Comparison of ENCODE assay signal across 9 cellular contexts in the genomic region with DNA sequence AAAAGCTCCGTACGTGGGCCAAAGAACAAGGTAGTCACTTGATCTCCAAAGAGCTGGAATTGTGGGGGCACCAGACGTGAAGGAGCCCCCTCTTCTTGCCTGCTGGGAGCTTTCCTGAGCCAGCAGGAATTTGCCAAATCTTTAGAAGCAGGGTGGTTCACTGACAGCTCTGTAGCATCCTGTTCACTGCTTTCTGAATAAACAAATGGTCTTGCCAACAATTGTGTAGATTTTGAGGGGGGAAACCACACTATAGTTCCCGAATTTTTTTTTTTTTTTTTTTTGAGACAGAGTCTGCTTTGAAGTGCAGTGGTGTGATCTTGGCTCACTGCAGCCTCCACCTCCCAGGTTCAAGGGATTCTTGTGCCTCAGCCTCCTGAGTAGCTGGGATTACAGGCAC. TPM values are rescaled to one million over a fixed set of nuclear protein-coding genes. Genes with fewer than 3 reads are reported as not detected.
A peak's percentile ranks its signal among the peaks of the same experiment; 100 is the strongest.
DNase-seq lines count a peak whose midpoint lies in the region; FAIRE-seq and TF ChIP-seq lines count a peak whose summit lies in the region.
"Had no signal": no experiment of that assay in that cellular context is flagged by ENCODE, and none has a peak within 500 bp of the region (broad histone marks: within the 10 kb centered on the region; RNA-seq: fewer than 3 reads in every experiment).

No MANE protein-coding gene starts in this region.

- no peak for TF ChIP-seq POLR2A in thyroid gland (IDR thresholded peaks at IDR 0.05)
- TF ChIP-seq POLR2A in GM12892 (IDR thresholded peaks at IDR 0.05; ENCODE audit: low read depth, low read length): no peak

- DNase-seq in NT2/D1 (ENCODE audit: low read depth, low spot score) (peak; percentile 1), colonic mucosa (no peak), thyroid gland (no peak), DMS153 (lab: John Stamatoyannopoulos, UW) (no peak), GM12892 (ENCODE audit: insufficient read length) (no peak), NCI-H2171 (lab: John Stamatoyannopoulos, UW) (no peak)
- DNase-seq: DMS 273 treated with DMSO at 0.1 percent for 48 hours had no signal

- H3K36me3 ChIP-seq in NT2/D1 (ENCODE audit: insufficient read depth, insufficient read length, low read length) (no peaks in the 10 kb centered on the region), colonic mucosa (no peaks in the 10 kb centered on the region), mesodermal cell (ENCODE audit: control insufficient read depth, insufficient read depth, low read length) (no peaks in the 10 kb centered on the region), thyroid gland (no peaks in the 10 kb centered on the region)

- 23 to 49% methylated on average over 3 of the region's 4 CpGs for WGBS in mesodermal cell (ENCODE audit: insufficient coverage in 2 of 2), 2 experiments
- 33 to 46% methylated on average over 4 of the region's 4 CpGs for WGBS in thyroid gland, 2 donors

- intact Hi-C loops in colonic mucosa (cut with DNase I) (loop anchor here (10.0 kb wide), 1 partner anchor 134 kb away; a partner anchor contains a TSS), thyroid gland (cut with DNase I) (no loop called here)

- H3K27ac ChIP-seq in colonic mucosa (peak overlapping the region; percentile 29), mesodermal cell (ENCODE audit: low read depth, low read length, severe bottlenecking) (peak overlapping the region; percentile 94), thyroid gland (peak overlapping the region; percentile 55 to 75 (median 66))

- H3K4me3 ChIP-seq in NT2/D1 (ENCODE audit: insufficient read length, low read depth) (no peak overlapping the region), colonic mucosa (no peak overlapping the region), mesodermal cell (ENCODE audit: extremely low read depth, insufficient read depth, low read length, poor library complexity, severe bottlenecking) (no peak overlapping the region), thyroid gland (replicated peaks in 1 of 3) (no peak overlapping the region)

- H3K27me3 ChIP-seq in NT2/D1 (ENCODE audit: insufficient read depth, insufficient read length) (peaks cover 4% of the 10 kb centered on the region), colonic mucosa (no peaks in the 10 kb centered on the region), thyroid gland (no peaks in the 10 kb centered on the region)

- H3K4me1 ChIP-seq in NT2/D1 (ENCODE audit: insufficient read depth, insufficient read length) (peaks cover 7% of the 10 kb centered on the region), colonic mucosa (peaks cover 3% of the 10 kb centered on the region), mesodermal cell (ENCODE audit: control insufficient read depth, insufficient read depth, low read length, poor library complexity, severe bottlenecking) (peaks cover 44% of the 10 kb centered on the region), thyroid gland (peaks cover 18 to 37% of the 10 kb centered on the region in 2 donors)

- FAIRE-seq in GM12892 (lab: Jason Lieb, UNC): no peak

- H3K9me3 ChIP-seq in NT2/D1 (ENCODE audit: insufficient read depth, low read length) (no peaks in the 10 kb centered on the region), colonic mucosa (no peaks in the 10 kb centered on the region), mesodermal cell (ENCODE audit: control insufficient read depth, low read length) (no peaks in the 10 kb centered on the region), thyroid gland (no peaks in the 10 kb centered on the region)

- TF ChIP-seq CTCF in colonic mucosa (IDR thresholded peaks at IDR 0.05): no peak
- no peak for TF ChIP-seq CTCF in thyroid gland (IDR thresholded peaks at IDR 0.05)

- H3K9ac ChIP-seq in NT2/D1 (ENCODE audit: insufficient read length, low read depth) (no peak overlapping the region), colonic mucosa (ENCODE audit: low read depth in 2 of 2, low read length in 2 of 2) (peak overlapping the region in 1 of 2 donors; percentile 62)

RNA-seq across cellular contexts. Expression of a gene that starts 7.1 kb away (rescaled TPM):
- total RNA-seq in colonic mucosa (100 to 1,000 TPM in 1 of 2 donors, 10 to 100 TPM in 1; 14.4 to 107 TPM), thyroid gland (not detected)
- not detected for polyA plus RNA-seq in mesodermal cell (2013, experiment 1 of 2)
- polyA plus RNA-seq in mesodermal cell (2013, experiment 2 of 2): not detected
- not detected for polyA plus RNA-seq in GM12892 (2012; ENCODE audit: missing spikeins)
- total RNA-seq: cerebellum had no signal

RNA-seq across cellular contexts. Expression of a gene that starts 37.8 kb away (rescaled TPM):
- total RNA-seq in colonic mucosa: 10 to 100 TPM; 56.5 to 89.5 TPM
- 58.5 TPM for polyA plus RNA-seq in mesodermal cell (2013, experiment 1 of 2)
- 44.8 TPM for polyA plus RNA-seq in mesodermal cell (2013, experiment 2 of 2)
- total RNA-seq in thyroid gland: 100 to 1,000 TPM in 1 of 4 donors, 10 to 100 TPM in 3; 58.2 to 102 (median 79.9) TPM
- polyA plus RNA-seq in GM12892 (2012; ENCODE audit: missing spikeins): 4.4 TPM

RNA-seq across cellular contexts. Expression of a gene that starts 49.2 kb away (rescaled TPM):
- total RNA-seq in colonic mucosa (10 to 100 TPM; 21.8 to 33.7 TPM), thyroid gland (10 to 100 TPM; 17.5 to 31.7 (median 27.1) TPM)
- polyA plus RNA-seq in mesodermal cell (2013, experiment 1 of 2): 66.6 TPM
- 63.0 TPM for polyA plus RNA-seq in mesodermal cell (2013, experiment 2 of 2)
- 35.6 TPM for polyA plus RNA-seq in GM12892 (2012; ENCODE audit: missing spikeins)

Comparison
In these comparisons a context has a peak if more than half of its experiments do, and no peak if none do; other contexts are left out.
1. H3K27ac ChIP-seq: peak in every context shown above with its lines; median percentile 94 in mesodermal cell; 66 in thyroid gland; 29 in colonic mucosa.
2. RNA of a gene that starts 7.1 kb away (total RNA-seq): 14.4 to 107 TPM in colonic mucosa; not detected in thyroid gland; every median in the first group is over 10 times any median in the second.